Comparison of ENCODE assay signal across 9 cellular contexts in the genomic region with DNA sequence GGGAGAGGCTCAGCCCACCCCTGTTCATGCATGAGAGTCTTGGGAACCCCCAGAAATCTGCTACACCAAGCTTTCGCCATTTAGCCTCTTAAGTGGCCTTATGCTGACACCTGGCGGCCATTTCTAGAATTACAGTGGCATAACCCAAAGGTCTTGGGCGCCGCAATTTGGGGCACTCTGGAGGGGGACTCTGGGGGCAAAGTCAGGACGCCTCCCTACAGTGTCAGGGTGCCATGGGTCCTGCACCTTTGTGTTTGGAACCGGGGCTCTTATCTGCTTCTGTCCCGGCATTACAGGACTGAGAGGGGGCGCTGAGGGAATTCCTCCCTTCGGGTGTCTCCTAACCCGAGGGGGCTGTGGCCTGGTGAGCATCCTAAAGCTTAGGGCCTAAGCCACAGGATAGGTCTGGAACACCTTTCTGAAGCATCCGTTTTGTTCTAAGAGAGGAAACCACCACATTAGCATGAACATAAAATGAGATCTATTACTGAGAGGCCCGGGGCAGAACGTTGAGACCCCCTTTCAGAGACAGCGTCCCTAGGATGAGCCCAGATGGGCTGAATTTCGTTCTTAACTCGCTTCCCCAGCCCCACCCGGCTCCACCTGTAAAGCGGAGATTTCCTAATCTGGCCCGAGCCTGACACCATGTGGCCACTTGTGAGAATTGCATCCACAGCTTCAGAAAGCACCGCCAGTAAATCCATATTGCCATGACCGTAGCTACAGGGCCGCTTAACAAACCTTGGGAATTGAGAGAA. TPM values are rescaled to one million over a fixed set of nuclear protein-coding genes. Genes with fewer than 3 reads are reported as not detected.
DNase-seq lines count a peak whose midpoint lies in the region; ATAC-seq and TF ChIP-seq lines count a peak whose summit lies in the region.
"Had no signal": no experiment of that assay in that cellular context is flagged by ENCODE, and none has a peak within 500 bp of the region (broad histone marks: within the 10 kb centered on the region; RNA-seq: fewer than 3 reads in every experiment).

No MANE protein-coding gene starts in this region.

- H3K9me3 Mint-ChIP-seq in activated T-helper 2 cell treated with anti-CD3 and anti-CD28 coated beads, Interferon-gamma antibody, Interleukin-2, Interleukin-4, amounts not matched to agents 10 μg/mL and 5 μg/mL and 100 μg/mL, durations not matched to agents 14 hours and 24 hours and 36 hours, result no peaks in the 10 kb centered on the region
- H3K9me3 Mint-ChIP-seq: dendritic cell treated with granulocyte-macrophage colony-stimulating factor and Interleukin-4, amounts not matched to agents 40 ng/mL and 50 ng/mL, for 4 days had no signal

- TF ChIP-seq CTCF in RWPE1 (conservative IDR thresholded peaks at IDR 0.05; ENCODE audit: low read depth) (peak; percentile 79), fibroblast of villous mesenchyme (IDR thresholded peaks at IDR 0.05; ENCODE audit: insufficient read depth, low read depth, low read length) (peak; percentile 83)

- H3K27ac ChIP-seq in RWPE1, result peak overlapping the region; percentile 51
- no peak overlapping the region for H3K27ac ChIP-seq in substantia nigra (ENCODE audit: low read depth, low read length, poor library complexity, severe bottlenecking)

- no peak overlapping the region for H3K4me3 Mint-ChIP-seq in activated T-helper 2 cell treated with anti-CD3 and anti-CD28 coated beads, Interferon-gamma antibody, Interleukin-2, Interleukin-4, amounts not matched to agents 10 μg/mL and 5 μg/mL and 100 μg/mL, durations not matched to agents 14 hours and 24 hours and 36 hours (ENCODE audit: low read depth)
- H3K4me3 Mint-ChIP-seq: dendritic cell treated with granulocyte-macrophage colony-stimulating factor and Interleukin-4, amounts not matched to agents 40 ng/mL and 50 ng/mL, for 4 days had no signal

- CTCF ChIA-PET in RWPE1 (lab: Yijun Ruan, JAX), result interaction anchor here (0.6 to 13.6 kb wide), 47 partner anchors 8 to 507 kb away, joined by 3 to 293 read pairs (median 5); partner anchors contain the start of genes INS and TNNT3

- no peak overlapping the region for H3K4me3 ChIP-seq in fibroblast of villous mesenchyme (ENCODE audit: low read depth, low read length)

- DNase-seq in DMS53 (lab: John Stamatoyannopoulos, UW) (peak; percentile 92), LHCN-M2 (ENCODE audit: low read depth) (peak; percentile 52), RWPE1 (ENCODE audit: low spot score) (peak; percentile 87), fibroblast of villous mesenchyme (ENCODE audit: low read depth) (peak; percentile 78), nucleus accumbens (lab: John Stamatoyannopoulos, UW) (peak in 48 of 56 donors; percentile 10 to 87 (median 46)), substantia nigra (lab: John Stamatoyannopoulos, UW) (peak in 38 of 49 donors; percentile 9 to 71 (median 44))
- peak; percentile 61 for DNase-seq in activated T-helper 2 cell treated with anti-CD3 and anti-CD28 coated beads, Interferon-gamma antibody, Interleukin-2, Interleukin-4, amounts not matched to agents 10 μg/mL and 5 μg/mL and 100 μg/mL, durations not matched to agents 14 hours and 24 hours and 36 hours (ENCODE audit: low spot score)

- H3K4me1 Mint-ChIP-seq in activated T-helper 2 cell treated with anti-CD3 and anti-CD28 coated beads, Interferon-gamma antibody, Interleukin-2, Interleukin-4, amounts not matched to agents 10 μg/mL and 5 μg/mL and 100 μg/mL, durations not matched to agents 14 hours and 24 hours and 36 hours (ENCODE audit: low read depth), result peaks cover 13% of the 10 kb centered on the region

- H3K27me3 Mint-ChIP-seq in activated T-helper 2 cell treated with anti-CD3 and anti-CD28 coated beads, Interferon-gamma antibody, Interleukin-2, Interleukin-4, amounts not matched to agents 10 μg/mL and 5 μg/mL and 100 μg/mL, durations not matched to agents 14 hours and 24 hours and 36 hours (ENCODE audit: low read depth), result peaks cover 32% of the 10 kb centered on the region

- no peak overlapping the region for H3K27ac Mint-ChIP-seq in activated T-helper 2 cell treated with anti-CD3 and anti-CD28 coated beads, Interferon-gamma antibody, Interleukin-2, Interleukin-4, amounts not matched to agents 10 μg/mL and 5 μg/mL and 100 μg/mL, durations not matched to agents 14 hours and 24 hours and 36 hours
- H3K27ac Mint-ChIP-seq: dendritic cell treated with granulocyte-macrophage colony-stimulating factor and Interleukin-4, amounts not matched to agents 40 ng/mL and 50 ng/mL, for 4 days had no signal

- H3K36me3 Mint-ChIP-seq in activated T-helper 2 cell treated with anti-CD3 and anti-CD28 coated beads, Interferon-gamma antibody, Interleukin-2, Interleukin-4, amounts not matched to agents 10 μg/mL and 5 μg/mL and 100 μg/mL, durations not matched to agents 14 hours and 24 hours and 36 hours (ENCODE audit: low read depth), result no peaks in the 10 kb centered on the region

- ATAC-seq in HG03520 (IDR thresholded peaks at IDR 0.05; ENCODE audit: unreplicated experiment), result no peak

- POLR2A ChIA-PET in RWPE1 (lab: Yijun Ruan, JAX; ENCODE audit: low non-redundant PET), result no interaction called here

- intact Hi-C loops in activated T-helper 2 cell treated with anti-CD3 and anti-CD28 coated beads, Interferon-gamma antibody, Interleukin-2, Interleukin-4, amounts not matched to agents 10 μg/mL and 5 μg/mL and 100 μg/mL, durations not matched to agents 14 hours and 24 hours and 36 hours (cut with micrococcal nuclease), result loop anchor here (5.0 to 10.0 kb wide), 2 partner anchors 314 to 457 kb away; partner anchors contain the start of genes KRTAP5-6 and TNNI2

RNA-seq across cellular contexts. Expression of gene INS, which starts 9.3 kb away (rescaled TPM):
- not detected in 2 replicates for total RNA-seq in LHCN-M2 (2014; rRNA removed)
- polyA plus RNA-seq in LHCN-M2 (2012), result not detected
- total RNA-seq in activated T-helper 2 cell treated with anti-CD3 and anti-CD28 coated beads, Interferon-gamma antibody, Interleukin-2, Interleukin-4, amounts not matched to agents 10 μg/mL and 5 μg/mL and 100 μg/mL, durations not matched to agents 14 hours and 24 hours and 36 hours, result not detected in 2 replicates
- not detected in 2 replicates for total RNA-seq in fibroblast of villous mesenchyme

RNA-seq across cellular contexts. Expression of gene IGF2, which starts 12.5 kb away (rescaled TPM):
- total RNA-seq in LHCN-M2 (2014; rRNA removed) (106 and 173 TPM in 2 replicates), fibroblast of villous mesenchyme (26.8 and 44.8 TPM in 2 replicates)
- 1,307 TPM for polyA plus RNA-seq in LHCN-M2 (2012)
- 0.05 and 0.16 TPM in 2 replicates for total RNA-seq in activated T-helper 2 cell treated with anti-CD3 and anti-CD28 coated beads, Interferon-gamma antibody, Interleukin-2, Interleukin-4, amounts not matched to agents 10 μg/mL and 5 μg/mL and 100 μg/mL, durations not matched to agents 14 hours and 24 hours and 36 hours

RNA-seq across cellular contexts. Expression of gene TH, which starts 19.9 kb away (rescaled TPM):
- total RNA-seq in LHCN-M2 (2014; rRNA removed), result not detected in 2 replicates
- polyA plus RNA-seq in LHCN-M2 (2012), result not detected
- total RNA-seq in activated T-helper 2 cell treated with anti-CD3 and anti-CD28 coated beads, Interferon-gamma antibody, Interleukin-2, Interleukin-4, amounts not matched to agents 10 μg/mL and 5 μg/mL and 100 μg/mL, durations not matched to agents 14 hours and 24 hours and 36 hours, result not detected in 2 replicates
- not detected in 2 replicates for total RNA-seq in fibroblast of villous mesenchyme

Comparison
In these comparisons a context has a peak if more than half of its experiments do, and no peak if none do; other contexts are left out.
1. RNA of gene IGF2, which starts 12.5 kb away (total RNA-seq): 106 to 173 TPM in LHCN-M2 and 26.8 to 44.8 TPM in fibroblast of villous mesenchyme; 0.05 to 0.16 TPM in activated T-helper 2 cell treated with anti-CD3 and anti-CD28 coated beads, Interferon-gamma antibody, Interleukin-2, Interleukin-4, amounts not matched to agents 10 μg/mL and 5 μg/mL and 100 μg/mL, durations not matched to agents 14 hours and 24 hours and 36 hours; every median in the first group is over 10 times any median in the second.
2. Peak in every context shown above with its lines, with median percentiles within 50 percentile points of each other: DNase-seq.